In genomic region chr19:17289489-17289888, GRCh38 we compare ENCODE assay signal across 8 cellular contexts. TPM values are rescaled to one million over a fixed set of nuclear protein-coding genes. Genes with fewer than 3 reads are reported as not detected.
DNase-seq lines count a peak whose midpoint lies in the region; ATAC-seq, FAIRE-seq and TF ChIP-seq lines count a peak whose summit lies in the region.

No MANE protein-coding gene starts in this region.

- H3K36me3 Mint-ChIP-seq in stimulated activated naive B cell treated with anti-CD40 and anti-IgM and Interleukin-4, amounts not matched to agents 10 μg/mL and 1 μg/mL and 100 μg/mL, for 72 hours: peaks cover 6 to 22% of the 10 kb centered on the region in 2 donors

- no peak overlapping the region for H3K27ac Mint-ChIP-seq in stimulated activated naive B cell treated with anti-CD40 and anti-IgM and Interleukin-4, amounts not matched to agents 10 μg/mL and 1 μg/mL and 100 μg/mL, for 72 hours

- no peaks in the 10 kb centered on the region for H3K9me3 ChIP-seq in kidney (ENCODE audit: control insufficient read depth in 1 of 2, low read length in 2 of 2)

- no peak for FAIRE-seq in kidney (lab: Jason Lieb, UNC)

- H3K27me3 Mint-ChIP-seq in stimulated activated naive B cell treated with anti-CD40 and anti-IgM and Interleukin-4, amounts not matched to agents 10 μg/mL and 1 μg/mL and 100 μg/mL, for 72 hours: no peaks in the 10 kb centered on the region

- peaks cover 2 to 19% of the 10 kb centered on the region in 2 donors for H3K4me1 Mint-ChIP-seq in stimulated activated naive B cell treated with anti-CD40 and anti-IgM and Interleukin-4, amounts not matched to agents 10 μg/mL and 1 μg/mL and 100 μg/mL, for 72 hours

- ATAC-seq in stimulated activated naive B cell treated with anti-CD40 and anti-IgM and Interleukin-4, amounts not matched to agents 10 μg/mL and 1 μg/mL and 100 μg/mL, for 72 hours (replicated peaks): peak; percentile 38 to 55
- no peak for ATAC-seq in GM19452 (IDR thresholded peaks at IDR 0.05; ENCODE audit: unreplicated experiment)

- H3K27ac ChIP-seq in kidney (ENCODE audit: low read depth in 2 of 2, low read length in 2 of 2): no peak overlapping the region

- TF ChIP-seq CTCF in GM13976 (IDR thresholded peaks at IDR 0.05; ENCODE audit: borderline replicate concordance, control extremely low read depth, extremely low read depth, insufficient read depth, missing control alignments) (no peak), kidney (IDR thresholded peaks at IDR 0.05; ENCODE audit: borderline replicate concordance, extremely low read depth, insufficient read depth) (no peak)

- H3K9ac ChIP-seq in kidney (ENCODE audit: low read length in 2 of 2): no peak overlapping the region

- intact Hi-C loops in kidney (cut with DNase I): loop anchor here (10.0 kb wide), 1 partner anchor 225 kb away; no protein-coding TSS in a partner anchor

- no peaks in the 10 kb centered on the region for H3K9me3 Mint-ChIP-seq in stimulated activated naive B cell treated with anti-CD40 and anti-IgM and Interleukin-4, amounts not matched to agents 10 μg/mL and 1 μg/mL and 100 μg/mL, for 72 hours

- H3K4me1 ChIP-seq in kidney (ENCODE audit: control insufficient read depth in 1 of 2, insufficient read depth in 1 of 2, low read depth in 1 of 2, low read length in 2 of 2): no peaks in the 10 kb centered on the region

- no peak overlapping the region for H3K4me3 ChIP-seq in kidney (ENCODE audit: low read length in 2 of 2)

- in situ Hi-C loops in GM13976 (cut with MboI; ENCODE audit: low sequenced_read_pairs, unreplicated experiment): loop anchor here (10.0 kb wide), 1 partner anchor 225 kb away; no protein-coding TSS in a partner anchor

- H3K4me3 Mint-ChIP-seq in stimulated activated naive B cell treated with anti-CD40 and anti-IgM and Interleukin-4, amounts not matched to agents 10 μg/mL and 1 μg/mL and 100 μg/mL, for 72 hours: peak overlapping the region in 1 of 2 donors; percentile 6

- DNase-seq in GM13976 (ENCODE audit: low spot score) (peak; percentile 86), NCI-H510A treated with DMSO at 0.1 percent for 48 hours (lab: John Stamatoyannopoulos, UW) (peak; percentile 3), astrocyte of the hippocampus (ENCODE audit: low read depth, low spot score) (peak; percentile 91), kidney (peak; percentile 86), NCI-H187 (lab: John Stamatoyannopoulos, UW) (no peak), DMS79 treated with DMSO at 0.1 percent for 48 hours (lab: John Stamatoyannopoulos, UW) (no peak)
- DNase-seq in stimulated activated naive B cell treated with anti-CD40 and anti-IgM and Interleukin-4, amounts not matched to agents 10 μg/mL and 1 μg/mL and 100 μg/mL, for 72 hours: peak; percentile 67

- H3K36me3 ChIP-seq in kidney (ENCODE audit: control insufficient read depth in 1 of 2, insufficient read depth in 2 of 2, low read length in 2 of 2): no peaks in the 10 kb centered on the region

RNA-seq across cellular contexts. Expression of gene ANKLE1, which starts 7.8 kb away (rescaled TPM):
- 0.54 TPM for total RNA-seq in kidney
- not detected for polyA plus RNA-seq in kidney (ENCODE audit: insufficient read depth, low read depth, low replicate concordance)

RNA-seq across cellular contexts. Expression of gene ABHD8, which starts 13.7 kb away (rescaled TPM):
- total RNA-seq in kidney: 9.6 TPM
- 20.0 TPM for polyA plus RNA-seq in kidney (ENCODE audit: insufficient read depth, low read depth, low replicate concordance)

RNA-seq across cellular contexts. Expression of gene MRPL34, which starts 16.2 kb away (rescaled TPM):
- 59.3 TPM for total RNA-seq in kidney
- 369 TPM for polyA plus RNA-seq in kidney (ENCODE audit: insufficient read depth, low read depth, low replicate concordance)

RNA-seq across cellular contexts. Expression of gene DDA1, which starts 19.9 kb away (rescaled TPM):
- total RNA-seq in kidney: 27.7 TPM
- 35.9 TPM for polyA plus RNA-seq in kidney (ENCODE audit: insufficient read depth, low read depth, low replicate concordance)

RNA-seq across cellular contexts. Expression of gene BABAM1, which starts 22.2 kb away (rescaled TPM):
- 69.4 TPM for total RNA-seq in kidney
- polyA plus RNA-seq in kidney (ENCODE audit: insufficient read depth, low read depth, low replicate concordance): 105 TPM

Comparison
In these comparisons a context has a peak if more than half of its experiments do, and no peak if none do; other contexts are left out.
1. DNase-seq: peak in GM13976 (single experiment), NCI-H510A treated with DMSO at 0.1 percent for 48 hours (single experiment), astrocyte of the hippocampus (single experiment), kidney (single experiment) and stimulated activated naive B cell treated with anti-CD40 and anti-IgM and Interleukin-4, amounts not matched to agents 10 μg/mL and 1 μg/mL and 100 μg/mL, for 72 hours (single experiment); none in NCI-H187 (0 of 2) and DMS79 treated with DMSO at 0.1 percent for 48 hours (single experiment).